ENCODE assay signal across 17 cellular contexts in genomic region chr4:176380352-176381157, GRCh38.
A peak's percentile ranks its signal among the peaks of the same experiment; 100 is the strongest.
DNase-seq lines count a peak whose midpoint lies in the region; ATAC-seq, FAIRE-seq and TF ChIP-seq lines count a peak whose summit lies in the region.
"Had no signal": no experiment of that assay in that cellular context is flagged by ENCODE, and none has a peak within 500 bp of the region (broad histone marks: within the 10 kb centered on the region; RNA-seq: fewer than 3 reads in every experiment).

No MANE protein-coding gene starts in this region.

- H3K79me1 ChIP-seq in IMR-90 (ENCODE audit: low read depth in 1 of 2, low read length in 2 of 2): no peaks in the 10 kb centered on the region

- ATAC-seq in IMR-90 (ENCODE audit: low read depth) (no peak), GM12878 (peak; percentile 80), GM18511 (IDR thresholded peaks at IDR 0.05; ENCODE audit: unreplicated experiment) (no peak)

- H4K91ac ChIP-seq in IMR-90 (ENCODE audit: insufficient read depth, low read depth, low read length): no peak overlapping the region; the same call in 1 of the 2 replicates

- no peak for FAIRE-seq in GM12878 (lab: Jason Lieb, UNC)
- FAIRE-seq: RCC 7860, small intestine had no signal

- dilution Hi-C loops in IMR-90 (cut with HindIII; ENCODE audit: low sequenced_read_pairs, unreplicated experiment): no loop called here

- no peaks in the 10 kb centered on the region for H3K9me1 ChIP-seq in IMR-90 (ENCODE audit: insufficient read depth, low read length)

- no peak overlapping the region for H2AK9ac ChIP-seq in IMR-90 (replicated peaks; ENCODE audit: low read depth, low read length, poor library complexity)

- H2AFZ ChIP-seq in IMR-90 (replicated peaks; ENCODE audit: low read length, poor library complexity) (no peak overlapping the region), GM12878 (ENCODE audit: control insufficient read depth, low read depth, low read length) (no peak overlapping the region), osteoblast (ENCODE audit: low read length) (peak overlapping the region; percentile 21)

- BruUV-seq in IMR-90 (replicated peaks; lab: Mats Ljungman, UMichigan): no TSS peak
- no TSS peak for BruUV-seq in GM12878 (replicated peaks; lab: Mats Ljungman, UMichigan)

- H3K27ac ChIP-seq in IMR-90 (ENCODE audit: insufficient read depth, low read length): no peak overlapping the region
- no peak overlapping the region for H3K27ac ChIP-seq in GM12878 (ENCODE audit: control insufficient read depth, insufficient read depth)
- H3K27ac ChIP-seq in osteoblast (ENCODE audit: low read depth, low read length): peak overlapping the region; percentile 39
- H3K27ac ChIP-seq: 22Rv1, adrenal gland, neutrophil had no signal

- H2BK20ac ChIP-seq in IMR-90 (ENCODE audit: low read depth, low read length): no peak overlapping the region

- peak overlapping the region; percentile 13; the same call in 1 of the 2 replicates for H4K5ac ChIP-seq in IMR-90 (ENCODE audit: low read depth, low read length)

- intact Hi-C loops in IMR-90 (cut with micrococcal nuclease) (loop anchor here (5.0 kb wide), 1 partner anchor 292 kb away; no protein-coding TSS in a partner anchor), GM12878 (cut with micrococcal nuclease; ENCODE audit: unreplicated experiment) (no loop called here)

- H3K27me3 ChIP-seq in IMR-90 (ENCODE audit: control insufficient read depth, insufficient read depth, low read length) (no peaks in the 10 kb centered on the region), GM12878 (replicated peaks in 1 of 2; ENCODE audit: control insufficient read depth in 2 of 2, insufficient read depth in 2 of 2, low read length in 1 of 2) (no peaks in the 10 kb centered on the region), osteoblast (ENCODE audit: insufficient read depth, low read length) (no peaks in the 10 kb centered on the region)
- H3K27me3 ChIP-seq: adrenal gland had no signal

- in situ Hi-C loops in IMR-90 (cut with MboI; ENCODE audit: low sequenced_read_pairs): loop anchor here (10.0 to 25.0 kb wide), 3 partner anchors 282 to 854 kb away; partner anchors contain the start of gene VEGFC
- in situ Hi-C loops in GM12878 (cut with MboI): no loop called here

- H3K4ac ChIP-seq in IMR-90 (ENCODE audit: low read depth, low read length): no peak overlapping the region

- peak overlapping the region; percentile 12; the same call in 1 of the 2 replicates for H2BK120ac ChIP-seq in IMR-90 (ENCODE audit: low read depth, low read length)

- peak; percentile 9 for DNase-seq in DMS53 (lab: John Stamatoyannopoulos, UW)
- DNase-seq in DMS53 treated with DMSO at 0.1 percent for 48 hours (lab: John Stamatoyannopoulos, UW; ENCODE audit: unreplicated experiment): no peak
- no peak for DNase-seq in IMR-90
- DNase-seq in GM12878 (ENCODE audit: low read depth, low spot score): no peak
- DNase-seq in osteoblast (ENCODE audit: insufficient read length, low spot score, missing footprints): no peak
- no peak for DNase-seq in occipital lobe (lab: John Stamatoyannopoulos, UW)
- DNase-seq in AG08396 (ENCODE audit: low spot score): no peak
- DNase-seq: activated T-cell treated with anti-CD3 and anti-CD28 coated beads, Interleukin-2, amount 50 U/mL, for 24 hours; adrenal gland; CD4-positive, alpha-beta memory T cell; mesendoderm; NCI-H1048; small intestine had no signal

- H3K79me2 ChIP-seq in GM12878 (ENCODE audit: control insufficient read depth, insufficient read depth, low read length) (no peaks in the 10 kb centered on the region), osteoblast (ENCODE audit: insufficient read depth, low read length) (peaks cover 7% of the 10 kb centered on the region)

- no CpG with 5 or more reads among the region's 11 CpGs for WGBS in IMR-90 (ENCODE audit: extremely low coverage in 2 of 2, insufficient read length in 1 of 2), 2 experiments
- 68% methylated on average over 11 of the region's 11 CpGs for WGBS in GM12878 (ENCODE audit: insufficient coverage, insufficient replicate concordance, low lambda C conversion rate, missing lambda C conversion rate)

- no peaks in the 10 kb centered on the region for H3K36me3 ChIP-seq in IMR-90 (ENCODE audit: control insufficient read depth, insufficient read depth, low read length)
- no peaks in the 10 kb centered on the region for H3K36me3 ChIP-seq in GM12878 (ENCODE audit: control insufficient read depth in 2 of 2, insufficient read depth in 2 of 2, low read length in 1 of 2)
- H3K36me3 ChIP-seq in osteoblast (ENCODE audit: insufficient read depth, low read length): no peaks in the 10 kb centered on the region
- H3K36me3 ChIP-seq: adrenal gland, neutrophil had no signal

- 0 out of 4 replicates have a peak overlapping the region, but pooled peaks of 1 of the 2 experiments have one; percentile 14 for H4K8ac ChIP-seq in IMR-90 (ENCODE audit: low read depth in 2 of 2, low read length in 2 of 2)

- H3K56ac ChIP-seq in IMR-90 (ENCODE audit: extremely low read depth, insufficient read depth, low read length): no peak overlapping the region

- no peak for TF ChIP-seq EP300 in GM12878 (IDR thresholded peaks at IDR 0.05; ENCODE audit: borderline replicate concordance in 1 of 2, control insufficient read depth in 1 of 2, low read depth in 2 of 2, low read length in 2 of 2)

- H3K9me3 ChIP-seq in IMR-90 (ENCODE audit: control insufficient read depth, insufficient read depth, low read length): no peaks in the 10 kb centered on the region
- no peaks in the 10 kb centered on the region for H3K9me3 ChIP-seq in GM12878 (replicated peaks; ENCODE audit: control insufficient read depth, insufficient read depth, low read length)
- H3K9me3 ChIP-seq in osteoblast (ENCODE audit: low read depth, low read length): no peaks in the 10 kb centered on the region
- H3K9me3 ChIP-seq: adrenal gland, neutrophil had no signal

- TF ChIP-seq POLR2A in IMR-90 (IDR thresholded peaks at IDR 0.05; ENCODE audit: low read depth, low read length) (no peak), GM12878 (IDR thresholded peaks at IDR 0.05; ENCODE audit: low read depth, low read length) (no peak)

- CTCF ChIA-PET in IMR-90 (lab: Yijun Ruan, JAX): interaction anchor here (0.5 to 1.4 kb wide), 4 partner anchors 29 to 667 kb away, joined by 3 read pairs; no protein-coding TSS in a partner anchor
- CTCF ChIA-PET in GM12878 (lab: Yijun Ruan, JAX): interaction anchor here (1.0 to 7.6 kb wide), 4 partner anchors 68 to 959 kb away, joined by 3 to 109 read pairs (median 4); no protein-coding TSS in a partner anchor

- POLR2A ChIA-PET in IMR-90 (lab: Charles Lee; ENCODE audit: unreplicated experiment) (no interaction called here), GM12878 (lab: Charles Lee) (no interaction called here)

- TF ChIP-seq RAD21 in IMR-90 (IDR thresholded peaks at IDR 0.05; ENCODE audit: low read length): no peak
- no peak for TF ChIP-seq RAD21 in GM12878 (IDR thresholded peaks at IDR 0.05; ENCODE audit: insufficient read depth, low read depth, low read length)

- 0 out of 3 replicates have a peak overlapping the region, but pooled peaks have one; percentile 55 for H2BK15ac ChIP-seq in IMR-90 (ENCODE audit: low read depth, low read length)

- H3K4me2 ChIP-seq in IMR-90 (ENCODE audit: low read depth, low read length): peak overlapping the region; percentile 84
- no peak overlapping the region for H3K4me2 ChIP-seq in GM12878 (ENCODE audit: control insufficient read depth, insufficient read depth)
- peak overlapping the region; percentile 59 for H3K4me2 ChIP-seq in osteoblast (ENCODE audit: insufficient read depth, low read length)

- TF ChIP-seq CTCF in IMR-90 (conservative IDR thresholded peaks at IDR 0.05; ENCODE audit: low read depth, low read length) (no peak), GM12878 (IDR thresholded peaks at IDR 0.05 in 2 of 3, conservative IDR thresholded peaks at IDR 0.05 in 1 of 3; ENCODE audit: control insufficient read depth in 2 of 3, extremely low read depth in 1 of 3, insufficient read depth in 1 of 3, low read depth in 3 of 3, low read length in 3 of 3) (no peak), osteoblast (IDR thresholded peaks at IDR 0.05; ENCODE audit: extremely low read depth, low read depth, low read length) (no peak)

- no peaks in the 10 kb centered on the region for H4K20me1 ChIP-seq in IMR-90 (ENCODE audit: insufficient read depth, low read length)
- no peaks in the 10 kb centered on the region for H4K20me1 ChIP-seq in GM12878 (ENCODE audit: control insufficient read depth, insufficient read depth)
- no peaks in the 10 kb centered on the region for H4K20me1 ChIP-seq in osteoblast (ENCODE audit: insufficient read depth, low read length)

- SMC1A ChIA-PET in GM12878 (lab: Charles Lee; ENCODE audit: uncharacterized antibody, unreplicated experiment): interaction anchor here (0.7 to 2.3 kb wide), 7 partner anchors 28 to 667 kb away, joined by 3 to 18 read pairs (median 6); no protein-coding TSS in a partner anchor

- no peak overlapping the region; the same call in 1 of the 2 replicates for H3K9ac ChIP-seq in IMR-90 (ENCODE audit: low read depth, low read length)
- no peak overlapping the region for H3K9ac ChIP-seq in GM12878 (ENCODE audit: control insufficient read depth, insufficient read depth, low read length)

- no peak overlapping the region for H2AK5ac ChIP-seq in IMR-90 (ENCODE audit: low read depth, low read length)

- H2BK5ac ChIP-seq in IMR-90 (ENCODE audit: low read depth, low read length, poor library complexity, severe bottlenecking): no peak overlapping the region

- peaks cover 2% of the 10 kb centered on the region for H3K4me1 ChIP-seq in IMR-90 (ENCODE audit: control insufficient read depth, insufficient read depth, low read length)
- no peaks in the 10 kb centered on the region for H3K4me1 ChIP-seq in GM12878 (ENCODE audit: control insufficient read depth, insufficient read depth, low read length)
- peaks cover 11% of the 10 kb centered on the region for H3K4me1 ChIP-seq in osteoblast (ENCODE audit: insufficient read depth, low read length)
- H3K4me1 ChIP-seq: adrenal gland had no signal

- no peak overlapping the region for H3K23ac ChIP-seq in IMR-90 (ENCODE audit: low read depth, low read length)

- H3K18ac ChIP-seq in IMR-90 (ENCODE audit: low read depth, low read length): peak overlapping the region; percentile 37; the same call in 1 of the 2 replicates

- RAD21 ChIA-PET in GM12878 (lab: Charles Lee; ENCODE audit: unreplicated experiment): interaction anchor here (0.6 to 1.9 kb wide), 9 partner anchors 11 to 668 kb away, joined by 3 to 11 read pairs (median 4); no protein-coding TSS in a partner anchor

- no peak overlapping the region for H3K4me3 ChIP-seq in IMR-90 (ENCODE audit: insufficient read depth, low read depth, low read length)
- no peak overlapping the region for H3K4me3 ChIP-seq in GM12878
- peak overlapping the region; percentile 22 for H3K4me3 ChIP-seq in osteoblast (ENCODE audit: insufficient read depth, low read length)
- H3K4me3 ChIP-seq: adrenal gland had no signal

- H3K14ac ChIP-seq in IMR-90 (replicated peaks; ENCODE audit: low read depth, low read length): no peak overlapping the region

TF ChIP-seq in IMR-90, 13 proteins besides CTCF, POLR2A, EP300 and RAD21 (continues in another document):
- TF ChIP-seq RFX5 (IDR thresholded peaks at IDR 0.05; ENCODE audit: low read depth, low read length): no peak
- TF ChIP-seq RCOR1 (IDR thresholded peaks at IDR 0.05; ENCODE audit: insufficient replicate concordance, low read length): no peak

TF ChIP-seq in GM12878, 131 proteins besides CTCF, POLR2A, EP300 and RAD21:
- peak; percentile 34; the same call in 1 of the 2 replicates for TF ChIP-seq MTA2 (IDR thresholded peaks at IDR 0.05; ENCODE audit: low read depth)
- no peak for TF ChIP-seq FOXM1 (IDR thresholded peaks at IDR 0.05; ENCODE audit: low read depth, low read length)
TF ChIP-seq in GM12878: peak in this region for 1.
